Comparison of ENCODE assay signal across 21 cellular contexts in the genomic region with DNA sequence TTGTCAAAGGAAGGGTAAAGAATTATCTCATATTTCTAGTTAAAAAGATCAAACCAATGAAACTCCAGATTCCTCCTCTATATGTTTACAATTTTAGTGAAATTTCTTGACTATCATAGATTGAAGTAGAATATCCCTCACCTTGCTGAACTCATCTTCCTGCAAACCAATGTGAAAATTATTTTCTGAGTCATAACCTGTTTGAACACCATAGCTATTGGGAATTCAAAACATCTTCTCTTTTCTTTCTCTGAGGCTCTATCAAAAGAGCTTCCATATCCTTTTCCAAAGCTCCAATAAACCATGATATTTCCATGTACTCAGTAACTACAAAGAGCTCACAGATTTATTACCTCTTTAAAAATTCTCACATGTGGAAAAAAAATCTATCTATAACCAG.
"Had no signal": no experiment of that assay in that cellular context is flagged by ENCODE, and none has a peak within 500 bp of the region (broad histone marks: within the 10 kb centered on the region; RNA-seq: fewer than 3 reads in every experiment).

No MANE protein-coding gene starts in this region.

- H3K27ac Mint-ChIP-seq: activated CD4-positive, alpha-beta T cell treated with anti-CD3 and anti-CD28 coated beads, Interleukin-2, amount 10 ng/mL, durations not matched to agents 24 days and 14 days; activated CD8-positive, alpha-beta T cell treated with anti-CD3 and anti-CD28 coated beads, Interleukin-2, amount 10 ng/mL, durations not matched to agents 7 days and 5 days; activated naive CD4-positive, alpha-beta T cell treated with anti-CD3 and anti-CD28 coated beads for 36 hours; activated T-cell treated with anti-CD3 and anti-CD28 coated beads, Interleukin-2, amount 50 U/mL, for 24 hours; immature natural killer cell; natural killer cell treated with Interleukin-12 subunit alpha and Interleukin-12 subunit beta and Interleukin-15 and Interleukin-18, amount 100 ng/mL, for 72 hours; stimulated activated naive B cell treated with anti-CD40 and anti-IgM and Interleukin-4, amounts not matched to agents 10 μg/mL and 1 μg/mL and 100 μg/mL, for 72 hours had no signal

- H3K27me3 ChIP-seq: brain microvascular endothelial cell, colonic mucosa, esophagus muscularis mucosa, heart right ventricle, neutrophil, sigmoid colon, upper lobe of right lung had no signal

- H3K4me1 Mint-ChIP-seq: activated CD4-positive, alpha-beta T cell treated with anti-CD3 and anti-CD28 coated beads, Interleukin-2, amount 10 ng/mL, durations not matched to agents 24 days and 14 days; central memory CD8-positive, alpha-beta T cell; immature natural killer cell; stimulated activated naive B cell treated with anti-CD40 and anti-IgM and Interleukin-4, amounts not matched to agents 10 μg/mL and 1 μg/mL and 100 μg/mL, for 72 hours had no signal

- H3K36me3 Mint-ChIP-seq: immature natural killer cell; natural killer cell treated with Interleukin-12 subunit alpha and Interleukin-12 subunit beta and Interleukin-15 and Interleukin-18, amount 100 ng/mL, for 72 hours; stimulated activated naive B cell treated with anti-CD40 and anti-IgM and Interleukin-4, amounts not matched to agents 10 μg/mL and 1 μg/mL and 100 μg/mL, for 72 hours had no signal

- DNase-seq: activated CD4-positive, alpha-beta T cell treated with anti-CD3 and anti-CD28 coated beads, Interleukin-2, amount 10 ng/mL, durations not matched to agents 24 days and 14 days; activated CD4-positive, CD25-positive, alpha-beta regulatory T cell; activated CD8-positive, alpha-beta T cell treated with anti-CD3 and anti-CD28 coated beads, Interleukin-2, amount 10 ng/mL, durations not matched to agents 7 days and 5 days; activated naive CD4-positive, alpha-beta T cell treated with anti-CD3 and anti-CD28 coated beads for 36 hours; activated T-cell treated with anti-CD3 and anti-CD28 coated beads, Interleukin-2, amount 50 U/mL, for 24 hours; brain microvascular endothelial cell; colonic mucosa; heart right ventricle; immature natural killer cell; left cardiac atrium; sigmoid colon; stimulated activated CD4-positive, alpha-beta T cell treated with anti-CD3 and anti-CD28 coated beads, Interleukin-4, amount 100 ng/mL, for 4 hours; stimulated activated naive B cell treated with anti-CD40 and anti-IgM and Interleukin-4, amounts not matched to agents 10 μg/mL and 1 μg/mL and 100 μg/mL, for 72 hours; T1000; upper lobe of right lung had no signal

- H3K4me3 Mint-ChIP-seq: activated CD4-positive, alpha-beta T cell treated with anti-CD3 and anti-CD28 coated beads, Interleukin-2, amount 10 ng/mL, durations not matched to agents 24 days and 14 days; activated CD8-positive, alpha-beta T cell treated with anti-CD3 and anti-CD28 coated beads, Interleukin-2, amount 10 ng/mL, durations not matched to agents 7 days and 5 days; activated naive CD4-positive, alpha-beta T cell treated with anti-CD3 and anti-CD28 coated beads for 36 hours; activated T-cell treated with anti-CD3 and anti-CD28 coated beads, Interleukin-2, amount 50 U/mL, for 24 hours; central memory CD8-positive, alpha-beta T cell; immature natural killer cell; natural killer cell treated with Interleukin-12 subunit alpha and Interleukin-12 subunit beta and Interleukin-15 and Interleukin-18, amount 100 ng/mL, for 72 hours; stimulated activated naive B cell treated with anti-CD40 and anti-IgM and Interleukin-4, amounts not matched to agents 10 μg/mL and 1 μg/mL and 100 μg/mL, for 72 hours had no signal

- H3K27ac ChIP-seq: brain microvascular endothelial cell, colonic mucosa, esophagus muscularis mucosa, heart right ventricle, neutrophil, sigmoid colon, thoracic aorta, upper lobe of right lung had no signal

- H3K9me3 Mint-ChIP-seq: activated CD4-positive, alpha-beta T cell treated with anti-CD3 and anti-CD28 coated beads, Interleukin-2, amount 10 ng/mL, durations not matched to agents 24 days and 14 days; activated naive CD4-positive, alpha-beta T cell treated with anti-CD3 and anti-CD28 coated beads for 36 hours; activated T-cell treated with anti-CD3 and anti-CD28 coated beads, Interleukin-2, amount 50 U/mL, for 24 hours; immature natural killer cell; stimulated activated naive B cell treated with anti-CD40 and anti-IgM and Interleukin-4, amounts not matched to agents 10 μg/mL and 1 μg/mL and 100 μg/mL, for 72 hours had no signal

- H3K36me3 ChIP-seq: brain microvascular endothelial cell, colonic mucosa, esophagus muscularis mucosa, heart right ventricle, neutrophil, sigmoid colon, thoracic aorta, upper lobe of right lung had no signal

- H3K4me1 ChIP-seq: colonic mucosa had no signal

- H3K4me3 ChIP-seq: colonic mucosa, esophagus muscularis mucosa, heart right ventricle, sigmoid colon, thoracic aorta, upper lobe of right lung had no signal

- FAIRE-seq: endometrium had no signal

- H3K9me3 ChIP-seq: colonic mucosa, neutrophil, sigmoid colon, upper lobe of right lung had no signal
